Comparison of ENCODE assay signal across 9 cellular contexts in genomic region chr18:63788447-63789096, GRCh38. TPM values are rescaled to one million over a fixed set of nuclear protein-coding genes. Genes with fewer than 3 reads are reported as not detected.
DNase-seq lines count a peak whose midpoint lies in the region; ATAC-seq and TF ChIP-seq lines count a peak whose summit lies in the region.
"Had no signal": no experiment of that assay in that cellular context is flagged by ENCODE, and none has a peak within 500 bp of the region (broad histone marks: within the 10 kb centered on the region; RNA-seq: fewer than 3 reads in every experiment).

No MANE protein-coding gene starts in this region.

- ATAC-seq in central memory CD8-positive, alpha-beta T cell (replicated peaks; ENCODE audit: extremely low read depth, poor library complexity, severe bottlenecking) = peak; percentile 98
- ATAC-seq in GM19035 (IDR thresholded peaks at IDR 0.05; ENCODE audit: unreplicated experiment) = no peak

- H3K36me3 Mint-ChIP-seq in central memory CD8-positive, alpha-beta T cell (ENCODE audit: insufficient read depth) = no peaks in the 10 kb centered on the region
- no peaks in the 10 kb centered on the region for H3K36me3 Mint-ChIP-seq in glutamatergic neuron (ENCODE audit: unreplicated experiment)

- no peaks in the 10 kb centered on the region for H3K27me3 Mint-ChIP-seq in central memory CD8-positive, alpha-beta T cell
- no peaks in the 10 kb centered on the region for H3K27me3 Mint-ChIP-seq in glutamatergic neuron (ENCODE audit: unreplicated experiment)

- no peaks in the 10 kb centered on the region for H3K9me3 Mint-ChIP-seq in central memory CD8-positive, alpha-beta T cell
- H3K9me3 Mint-ChIP-seq in glutamatergic neuron (ENCODE audit: unreplicated experiment) = no peaks in the 10 kb centered on the region

- peaks cover 7% of the 10 kb centered on the region for H3K4me1 Mint-ChIP-seq in central memory CD8-positive, alpha-beta T cell
- H3K4me1 Mint-ChIP-seq in glutamatergic neuron (ENCODE audit: low read depth, unreplicated experiment) = no peaks in the 10 kb centered on the region

- TF ChIP-seq CTCF in AG09319 (IDR thresholded peaks at IDR 0.05; ENCODE audit: low read depth, low read length) (no peak), GM13977 (IDR thresholded peaks at IDR 0.05; ENCODE audit: extremely low read depth, insufficient read depth, missing control alignments) (no peak), glutamatergic neuron (IDR thresholded peaks at IDR 0.05; ENCODE audit: partially characterized antibody, unreplicated experiment) (no peak)

- H3K4me3 Mint-ChIP-seq in central memory CD8-positive, alpha-beta T cell = no peak overlapping the region
- no peak overlapping the region for H3K4me3 Mint-ChIP-seq in glutamatergic neuron (ENCODE audit: unreplicated experiment)

- peak; percentile 32 for DNase-seq in AG09319 (ENCODE audit: extremely low read depth, low read depth)
- peak; percentile 93 for DNase-seq in HCEC 1CT
- peak; percentile 84 for DNase-seq in SIG-M5 treated with dmso at 0.1 percent for 504 hours (lab: John Stamatoyannopoulos, UW; ENCODE audit: unreplicated experiment)
- DNase-seq in central memory CD8-positive, alpha-beta T cell (ENCODE audit: low spot score in 2 of 2) = no peak
- peak; percentile 15 to 61 for DNase-seq in stimulated activated CD4-positive, alpha-beta T cell treated with anti-CD3 and anti-CD28 coated beads, Interleukin-4, amount 100 ng/mL, for 4 hours
- DNase-seq in GM13977 (ENCODE audit: low spot score) = no peak
- DNase-seq in glutamatergic neuron = no peak

- in situ Hi-C loops in GM13977 (cut with MboI; ENCODE audit: low pct_unique_long_range_greater_than_20kb, low sequenced_read_pairs, unreplicated experiment) = no loop called here

- peak overlapping the region; percentile 1 for H3K27ac Mint-ChIP-seq in central memory CD8-positive, alpha-beta T cell (ENCODE audit: low read depth)
- H3K27ac Mint-ChIP-seq in glutamatergic neuron (ENCODE audit: unreplicated experiment) = no peak overlapping the region

RNA-seq across cellular contexts. Expression of gene SERPINB7, which starts 13.4 kb away (rescaled TPM):
- not detected for total RNA-seq in glutamatergic neuron (ENCODE audit: unreplicated experiment)
- total RNA-seq: cardiac muscle cell had no signal

Comparison
In these comparisons a context has a peak if more than half of its experiments do, and no peak if none do; other contexts are left out.
1. DNase-seq: peak in AG09319 (single experiment), HCEC 1CT (single experiment), SIG-M5 treated with dmso at 0.1 percent for 504 hours (single experiment) and stimulated activated CD4-positive, alpha-beta T cell treated with anti-CD3 and anti-CD28 coated beads, Interleukin-4, amount 100 ng/mL, for 4 hours (2 of 2); none in central memory CD8-positive, alpha-beta T cell (0 of 2), GM13977 (single experiment) and glutamatergic neuron (single experiment).